ENCODE assay signal across 13 cellular contexts in genomic region chr7:155806096-155806871, GRCh38. TPM values are rescaled to one million over a fixed set of nuclear protein-coding genes. Genes with fewer than 3 reads are reported as not detected.
A peak's percentile ranks its signal among the peaks of the same experiment; 100 is the strongest.
DNase-seq lines count a peak whose midpoint lies in the region; ATAC-seq, FAIRE-seq and TF ChIP-seq lines count a peak whose summit lies in the region.
"Had no signal": no experiment of that assay in that cellular context is flagged by ENCODE, and none has a peak within 500 bp of the region (broad histone marks: within the 10 kb centered on the region; RNA-seq: fewer than 3 reads in every experiment).

No MANE protein-coding gene starts in this region.

- H3K4me1 Mint-ChIP-seq in GM23338: peaks cover 40% of the 10 kb centered on the region

- no peaks in the 10 kb centered on the region for H3K9me2 ChIP-seq in GM23338 (ENCODE audit: insufficient read depth)

- H3K79me2 ChIP-seq in GM23338 (replicated peaks; ENCODE audit: insufficient read depth): no peaks in the 10 kb centered on the region

- H3K4me3 Mint-ChIP-seq in GM23338: peak overlapping the region; percentile 67

- no peak overlapping the region for H2AFZ ChIP-seq in GM23338

- intact Hi-C loops in kidney (cut with DNase I) (no loop called here), gastrocnemius medialis (cut with DNase I; ENCODE audit: low total_unique reads) (no loop called here)

- ATAC-seq in GM23338 (no peak; the same call in 2 of the 3 replicates), gastrocnemius medialis (no peak), esophagus mucosa (no peak)

- H3K4me3 ChIP-seq in GM23338 (peak overlapping the region; percentile 55), astrocyte of the spinal cord (ENCODE audit: low read depth, low read length) (peak overlapping the region; percentile 29), kidney (ENCODE audit: low read length in 2 of 2) (no peak overlapping the region), gastrocnemius medialis (peak overlapping the region in 3 of 4 donors; percentile 38 to 54 (median 44))

- H3K27me3 Mint-ChIP-seq in GM23338 (ENCODE audit: insufficient read depth, low read depth, poor library complexity): peaks cover 81% of the 10 kb centered on the region

- H3K27ac Mint-ChIP-seq in GM23338: no peak overlapping the region
- H3K27ac Mint-ChIP-seq: natural killer cell treated with Interleukin-12 subunit alpha and Interleukin-12 subunit beta and Interleukin-15 and Interleukin-18, amount 100 ng/mL, for 72 hours had no signal

- peaks cover 41% of the 10 kb centered on the region for H3K4me1 ChIP-seq in GM23338 (ENCODE audit: insufficient read depth)
- peaks cover 0 to 15% of the 10 kb centered on the region in 2 donors for H3K4me1 ChIP-seq in kidney (ENCODE audit: control insufficient read depth in 1 of 2, insufficient read depth in 1 of 2, low read depth in 1 of 2, low read length in 2 of 2)
- H3K4me1 ChIP-seq in gastrocnemius medialis: peaks cover 16 to 37% of the 10 kb centered on the region in 2 donors

- DNase-seq in GM23338 (ENCODE audit: low spot score) (peak; percentile 29), astrocyte of the spinal cord (ENCODE audit: low read depth, low spot score) (no peak), kidney (peak; percentile 78), gastrocnemius medialis (no peak), NCI-H1436 (lab: John Stamatoyannopoulos, UW) (no peak), cerebellum (ENCODE audit: low spot score) (no peak), iPS-NIHi11 (ENCODE audit: low spot score) (no peak)
- DNase-seq: activated CD4-positive, CD25-positive, alpha-beta regulatory T cell; activated gamma-delta T cell; cortex of kidney had no signal

- H3F3A ChIP-seq in GM23338 (replicated peaks; ENCODE audit: low read depth): no peaks in the 10 kb centered on the region

- peaks cover 13% of the 10 kb centered on the region; the same call in 1 of the 2 replicates for H4K20me1 ChIP-seq in GM23338 (replicated peaks; ENCODE audit: insufficient read depth)

- H3K9me3 Mint-ChIP-seq in GM23338: peaks cover 5% of the 10 kb centered on the region; the same call in 2 of the 3 replicates
- H3K9me3 Mint-ChIP-seq: natural killer cell treated with Interleukin-12 subunit alpha and Interleukin-12 subunit beta and Interleukin-15 and Interleukin-18, amount 100 ng/mL, for 72 hours had no signal

- no peaks in the 10 kb centered on the region for H3K36me3 Mint-ChIP-seq in GM23338 (ENCODE audit: low read depth)
- H3K36me3 Mint-ChIP-seq: natural killer cell treated with Interleukin-12 subunit alpha and Interleukin-12 subunit beta and Interleukin-15 and Interleukin-18, amount 100 ng/mL, for 72 hours had no signal

- H3K9ac ChIP-seq in kidney (ENCODE audit: low read length in 2 of 2): no peak overlapping the region

- no peak for TF ChIP-seq POLR2A in gastrocnemius medialis (IDR thresholded peaks at IDR 0.05)

- peak overlapping the region; percentile 80 for H3K4me2 ChIP-seq in GM23338

- FAIRE-seq in kidney (lab: Jason Lieb, UNC): no peak

- in situ Hi-C loops in astrocyte of the spinal cord (cut with HindIII; ENCODE audit: low sequenced_read_pairs) (no loop called here), gastrocnemius medialis (cut with MboI; ENCODE audit: low sequenced_read_pairs in 4 of 4) (loop anchor here in 1 of 4 donors (25.0 kb wide), 1 partner anchor 656 kb away; no protein-coding TSS in a partner anchor)

- H3K36me3 ChIP-seq in GM23338 (ENCODE audit: insufficient read depth): no peaks in the 10 kb centered on the region
- no peaks in the 10 kb centered on the region for H3K36me3 ChIP-seq in kidney (ENCODE audit: control insufficient read depth in 1 of 2, insufficient read depth in 2 of 2, low read length in 2 of 2)
- no peaks in the 10 kb centered on the region for H3K36me3 ChIP-seq in gastrocnemius medialis

- no peaks in the 10 kb centered on the region for H3K9me3 ChIP-seq in kidney (ENCODE audit: control insufficient read depth in 1 of 2, low read length in 2 of 2)
- no peaks in the 10 kb centered on the region for H3K9me3 ChIP-seq in gastrocnemius medialis

- H3K27me3 ChIP-seq in GM23338 (ENCODE audit: insufficient read depth): peaks cover 100% of the 10 kb centered on the region
- peaks cover 82 to 91% (median 90%) of the 10 kb centered on the region in 3 donors for H3K27me3 ChIP-seq in gastrocnemius medialis

- TF ChIP-seq CTCF in GM23338 (conservative IDR thresholded peaks at IDR 0.05; ENCODE audit: low read depth in 2 of 2) (no peak), astrocyte of the spinal cord (IDR thresholded peaks at IDR 0.05; ENCODE audit: low read depth, low read length) (no peak), kidney (IDR thresholded peaks at IDR 0.05; ENCODE audit: borderline replicate concordance, extremely low read depth, insufficient read depth) (no peak), gastrocnemius medialis (IDR thresholded peaks at IDR 0.05 in 4 of 5, conservative IDR thresholded peaks at IDR 0.05 in 1 of 5) (no peak)

- no peak overlapping the region for H3K27ac ChIP-seq in GM23338 (ENCODE audit: low read depth)
- H3K27ac ChIP-seq in kidney (ENCODE audit: low read depth in 2 of 2, low read length in 2 of 2): no peak overlapping the region
- no peak overlapping the region for H3K27ac ChIP-seq in gastrocnemius medialis

TF ChIP-seq in GM23338, 12 proteins besides CTCF, POLR2A, EP300 and RAD21:
- TF ChIP-seq CREB1 (CRISPR knock-in tag; IDR thresholded peaks at IDR 0.05; ENCODE audit: low read depth): no peak
- TF ChIP-seq EZH2 (IDR thresholded peaks at IDR 0.05; ENCODE audit: low read depth, unreplicated experiment): peak; percentile 41
- TF ChIP-seq ETS1 (IDR thresholded peaks at IDR 0.05): no peak

RNA-seq across cellular contexts. Expression of gene SHH, which starts 6.0 kb away (rescaled TPM):
- total RNA-seq in GM23338 (2014; rRNA removed; shearing (Covaris generic)): not detected in 2 replicates
- polyA plus RNA-seq in GM23338 (2016; fragmentation: Nextera tagmentation; extraction: Ambion mirVana) (not detected in 2 replicates), kidney (ENCODE audit: insufficient read depth, low read depth, low replicate concordance) (2.0 TPM)
- total RNA-seq in kidney (15.2 TPM), gastrocnemius medialis (not detected), esophagus mucosa (not detected), cerebellum (3.4 TPM)
- total RNA-seq: natural killer cell treated with Interleukin-12 subunit alpha and Interleukin-12 subunit beta and Interleukin-15 and Interleukin-18, amount 100 ng/mL, for 72 hours; RPMI7951 had no signal

Comparison
In these comparisons a context has a peak if more than half of its experiments do, and no peak if none do; other contexts are left out.
1. DNase-seq: peak in GM23338 (single experiment) and kidney (single experiment); none in astrocyte of the spinal cord (single experiment), gastrocnemius medialis (0 of 2), NCI-H1436 (single experiment), cerebellum (single experiment) and iPS-NIHi11 (single experiment).
2. H3K4me3 ChIP-seq: peak in GM23338 (single experiment), astrocyte of the spinal cord (single experiment) and gastrocnemius medialis (3 of 4); none in kidney (0 of 2).